In genomic region chr16:3023415-3023668, GRCh38 we compare ENCODE assay signal across 9 cellular contexts. TPM values are rescaled to one million over a fixed set of nuclear protein-coding genes. Genes with fewer than 3 reads are reported as not detected.
DNase-seq lines count a peak whose midpoint lies in the region; ATAC-seq and TF ChIP-seq lines count a peak whose summit lies in the region.
"Had no signal": no experiment of that assay in that cellular context is flagged by ENCODE, and none has a peak within 500 bp of the region (broad histone marks: within the 10 kb centered on the region; RNA-seq: fewer than 3 reads in every experiment).

No MANE protein-coding gene starts in this region.

- H3K4me1 ChIP-seq in PC-3 (ENCODE audit: insufficient read depth, low read length): peaks cover 23% of the 10 kb centered on the region
- peaks cover 40% of the 10 kb centered on the region for H3K4me1 ChIP-seq in thymus (ENCODE audit: control insufficient read depth, insufficient read depth, low read length)

- no peak for TF ChIP-seq CTCF in PC-3 (conservative IDR thresholded peaks at IDR 0.05; ENCODE audit: low read depth, low read length)

- POLR2A ChIA-PET in activated CD4-positive, alpha-beta T cell treated with anti-CD3 and anti-CD28 coated beads, Interleukin-2, amount 10 ng/mL, durations not matched to agents 7 days and 5 days (lab: Charles Lee): no interaction called here
- POLR2A ChIA-PET in PC-3 (lab: Charles Lee; ENCODE audit: unreplicated experiment): interaction anchor here (0.6 kb wide), 1 partner anchor 1408 kb away, joined by 5 read pairs; no protein-coding TSS in a partner anchor

- no peaks in the 10 kb centered on the region for H3K9me3 ChIP-seq in PC-3 (ENCODE audit: low read length)
- no peaks in the 10 kb centered on the region for H3K9me3 ChIP-seq in thymus (ENCODE audit: control insufficient read depth)

- H3K27me3 Mint-ChIP-seq in activated CD4-positive, alpha-beta T cell treated with anti-CD3 and anti-CD28 coated beads, Interleukin-2, amount 10 ng/mL, durations not matched to agents 7 days and 5 days: peaks cover 8% of the 10 kb centered on the region

- intact Hi-C loops in PC-3 (cut with micrococcal nuclease): no loop called here

- peak overlapping the region; percentile 84 for H3K4me3 Mint-ChIP-seq in activated CD4-positive, alpha-beta T cell treated with anti-CD3 and anti-CD28 coated beads, Interleukin-2, amount 10 ng/mL, durations not matched to agents 7 days and 5 days

- no peaks in the 10 kb centered on the region for H4K20me1 ChIP-seq in PC-3 (ENCODE audit: low read length)

- H3K36me3 Mint-ChIP-seq in activated CD4-positive, alpha-beta T cell treated with anti-CD3 and anti-CD28 coated beads, Interleukin-2, amount 10 ng/mL, durations not matched to agents 7 days and 5 days (ENCODE audit: low read depth): peaks cover 19% of the 10 kb centered on the region

- H3K79me2 ChIP-seq in PC-3 (ENCODE audit: low read length): peaks cover 12% of the 10 kb centered on the region

- 64% methylated on average over 6 of the region's 6 CpGs for WGBS in thymus

- H3K9me3 Mint-ChIP-seq in activated CD4-positive, alpha-beta T cell treated with anti-CD3 and anti-CD28 coated beads, Interleukin-2, amount 10 ng/mL, durations not matched to agents 7 days and 5 days: no peaks in the 10 kb centered on the region

- H3K27ac ChIP-seq in PC-3 (ENCODE audit: low read length) (peak overlapping the region; percentile 100), caudate nucleus (ENCODE audit: low read depth, low read length) (peak overlapping the region; percentile 96), thymus (ENCODE audit: low read depth) (peak overlapping the region; percentile 92)

- H3K4me2 ChIP-seq in PC-3 (ENCODE audit: low read length): peak overlapping the region; percentile 99

- H3K4me3 ChIP-seq in PC-3 (ENCODE audit: low read length): peak overlapping the region; percentile 94
- peak overlapping the region; percentile 85 for H3K4me3 ChIP-seq in thymus (ENCODE audit: low read length)

- no peak overlapping the region for H2AFZ ChIP-seq in PC-3 (ENCODE audit: low read length)

- peaks cover 55% of the 10 kb centered on the region for H3K4me1 Mint-ChIP-seq in activated CD4-positive, alpha-beta T cell treated with anti-CD3 and anti-CD28 coated beads, Interleukin-2, amount 10 ng/mL, durations not matched to agents 7 days and 5 days

- H3K36me3 ChIP-seq in PC-3 (ENCODE audit: low read depth, low read length): peaks cover 10% of the 10 kb centered on the region
- H3K36me3 ChIP-seq in thymus (ENCODE audit: control insufficient read depth, insufficient read depth): peaks cover 16% of the 10 kb centered on the region

- no peaks in the 10 kb centered on the region for H3K9me2 ChIP-seq in PC-3 (replicated peaks; ENCODE audit: low read length)

- DNase-seq in activated CD4-positive, alpha-beta T cell treated with anti-CD3 and anti-CD28 coated beads, Interleukin-2, amount 10 ng/mL, durations not matched to agents 7 days and 5 days: no peak
- no peak for DNase-seq in activated CD4-positive, alpha-beta T cell treated with anti-CD3 and anti-CD28 coated beads for 1 hour
- DNase-seq in PC-3: peak; percentile 87
- DNase-seq in caudate nucleus (lab: John Stamatoyannopoulos, UW): peak in 37 of 61 donors; percentile 14 to 78 (median 59)
- DNase-seq in medulla oblongata (ENCODE audit: extremely low spot score): peak; percentile 25
- no peak for DNase-seq in effector CD4-positive, alpha-beta T cell

- H3K27me3 ChIP-seq in PC-3 (ENCODE audit: low read length): no peaks in the 10 kb centered on the region
- H3K27me3 ChIP-seq in thymus (ENCODE audit: control insufficient read depth, insufficient read depth): peaks cover 30% of the 10 kb centered on the region

- H3F3A ChIP-seq in PC-3 (ENCODE audit: low read length, unreplicated experiment): no peaks in the 10 kb centered on the region

- peak overlapping the region; percentile 91; the same call in 1 of the 2 replicates for H3K9ac ChIP-seq in PC-3 (ENCODE audit: low read length)

- peak overlapping the region; percentile 95 for H3K27ac Mint-ChIP-seq in activated CD4-positive, alpha-beta T cell treated with anti-CD3 and anti-CD28 coated beads, Interleukin-2, amount 10 ng/mL, durations not matched to agents 7 days and 5 days

- CTCF ChIA-PET in activated CD4-positive, alpha-beta T cell treated with anti-CD3 and anti-CD28 coated beads, Interleukin-2, amount 10 ng/mL, durations not matched to agents 7 days and 5 days (lab: Charles Lee): interaction anchor here (1.5 to 8.0 kb wide), 5 partner anchors 9 to 57 kb away, joined by 4 to 90 read pairs (median 7); no protein-coding TSS in a partner anchor
- CTCF ChIA-PET in PC-3 (lab: Charles Lee): interaction anchor here (0.5 to 1.8 kb wide), 3 partner anchors 8 to 13 kb away, joined by 3 to 6 read pairs (median 3); no protein-coding TSS in a partner anchor

- BruUV-seq in PC-3 (replicated peaks; lab: Mats Ljungman, UMichigan): no TSS peak

- ATAC-seq in PC-3 (peak; percentile 21), HG03280 (IDR thresholded peaks at IDR 0.05; ENCODE audit: unreplicated experiment) (no peak)

RNA-seq across cellular contexts. Expression of gene HCFC1R1, which starts 0.4 kb away (rescaled TPM):
- total RNA-seq in activated CD4-positive, alpha-beta T cell treated with anti-CD3 and anti-CD28 coated beads, Interleukin-2, amount 10 ng/mL, durations not matched to agents 7 days and 5 days: 10 to 100 TPM; 38.3 to 44.1 TPM
- 56.4 and 56.6 TPM in 2 replicates for total RNA-seq in PC-3 (2014; rRNA removed)
- polyA plus RNA-seq in thymus: 56.0 TPM

RNA-seq across cellular contexts. Expression of gene THOC6, which starts 0.5 kb away (rescaled TPM):
- 10 to 100 TPM; 49.5 to 58.4 TPM for total RNA-seq in activated CD4-positive, alpha-beta T cell treated with anti-CD3 and anti-CD28 coated beads, Interleukin-2, amount 10 ng/mL, durations not matched to agents 7 days and 5 days
- total RNA-seq in PC-3 (2014; rRNA removed): 40.3 and 47.3 TPM in 2 replicates
- polyA plus RNA-seq in thymus: 36.8 TPM

RNA-seq across cellular contexts. Expression of gene TNFRSF12A, which starts 3.2 kb away (rescaled TPM):
- 1 to 10 TPM; 1.8 to 2.1 TPM for total RNA-seq in activated CD4-positive, alpha-beta T cell treated with anti-CD3 and anti-CD28 coated beads, Interleukin-2, amount 10 ng/mL, durations not matched to agents 7 days and 5 days
- total RNA-seq in PC-3 (2014; rRNA removed): 667 and 713 TPM in 2 replicates
- polyA plus RNA-seq in thymus: 46.9 TPM

RNA-seq across cellular contexts. Expression of gene CLDN6, which starts 5.4 kb away (rescaled TPM):
- total RNA-seq in activated CD4-positive, alpha-beta T cell treated with anti-CD3 and anti-CD28 coated beads, Interleukin-2, amount 10 ng/mL, durations not matched to agents 7 days and 5 days: not detected
- total RNA-seq in PC-3 (2014; rRNA removed): not detected in 2 replicates
- polyA plus RNA-seq in thymus: 0.48 TPM
- total RNA-seq: pulmonary artery endothelial cell had no signal

RNA-seq across cellular contexts. Expression of gene CLDN9, which starts 10.6 kb away (rescaled TPM):
- not detected for total RNA-seq in activated CD4-positive, alpha-beta T cell treated with anti-CD3 and anti-CD28 coated beads, Interleukin-2, amount 10 ng/mL, durations not matched to agents 7 days and 5 days
- 0.33 and 1.2 TPM in 2 replicates for total RNA-seq in PC-3 (2014; rRNA removed)
- 0.98 TPM for polyA plus RNA-seq in thymus
- total RNA-seq: pulmonary artery endothelial cell had no signal

Comparison
In these comparisons a context has a peak if more than half of its experiments do, and no peak if none do; other contexts are left out.
1. DNase-seq: peak in PC-3 (single experiment), caudate nucleus (37 of 61) and medulla oblongata (single experiment); none in activated CD4-positive, alpha-beta T cell treated with anti-CD3 and anti-CD28 coated beads, Interleukin-2, amount 10 ng/mL, durations not matched to agents 7 days and 5 days (single experiment), activated CD4-positive, alpha-beta T cell treated with anti-CD3 and anti-CD28 coated beads for 1 hour (single experiment) and effector CD4-positive, alpha-beta T cell (single experiment).
2. RNA of gene TNFRSF12A, which starts 3.2 kb away (total RNA-seq): 667 to 713 TPM in PC-3; 1.8 to 2.1 TPM in activated CD4-positive, alpha-beta T cell treated with anti-CD3 and anti-CD28 coated beads, Interleukin-2, amount 10 ng/mL, durations not matched to agents 7 days and 5 days; every median in the first group is over 100 times any median in the second.
3. Peak in every context shown above with its lines, with median percentiles within 50 percentile points of each other: H3K27ac ChIP-seq.